ENCODE assay signal across 9 cellular contexts in genomic region chr13:90868321-90868920, GRCh38.
DNase-seq lines count a peak whose midpoint lies in the region; ATAC-seq and TF ChIP-seq lines count a peak whose summit lies in the region.
"Had no signal": no experiment of that assay in that cellular context is flagged by ENCODE, and none has a peak within 500 bp of the region (broad histone marks: within the 10 kb centered on the region; RNA-seq: fewer than 3 reads in every experiment).

No MANE protein-coding gene starts in this region.

- 69 to 75% methylated on average over 2 of the region's 2 CpGs for WGBS in upper lobe of left lung, 2 donors

- no peaks in the 10 kb centered on the region for H3K9me3 ChIP-seq in cardiac muscle cell (ENCODE audit: low read depth)
- no peaks in the 10 kb centered on the region for H3K9me3 ChIP-seq in upper lobe of left lung

- no peak for TF ChIP-seq POLR2A in upper lobe of left lung (IDR thresholded peaks at IDR 0.05)

- TF ChIP-seq CTCF in cardiac muscle cell (IDR thresholded peaks at IDR 0.05; ENCODE audit: low read depth, low read length) (peak; percentile 63), RWPE1 (conservative IDR thresholded peaks at IDR 0.05; ENCODE audit: low read depth) (peak; percentile 73), upper lobe of left lung (IDR thresholded peaks at IDR 0.05) (peak in 5 of 6 experiments; percentile 40 to 48 (median 43))

- ATAC-seq in upper lobe of left lung (ENCODE audit: low FRiP score in 2 of 2): peak in 1 of 2 donors; percentile 54
- ATAC-seq: activated T-cell treated with anti-CD3 and anti-CD28 coated beads, Interleukin-2, amount 50 U/mL, for 72 hours had no signal

- intact Hi-C loops in cardiac septum (cut with DNase I): no loop called here

- DNase-seq in cardiac muscle cell (ENCODE audit: low read depth in 1 of 2, low spot score in 1 of 2): peak; percentile 32 to 42
- no peak for DNase-seq in cardiac septum (ENCODE audit: low spot score)
- DNase-seq in RWPE1 (ENCODE audit: low spot score): peak; percentile 3
- peak; percentile 22 for DNase-seq in glomerular visceral epithelial cell (ENCODE audit: extremely low spot score)
- no peak for DNase-seq in upper lobe of left lung
- no peak for DNase-seq in cortex of kidney (lab: John Stamatoyannopoulos, UW)
- DNase-seq in DMS153 treated with DMSO at 0.1 percent for 48 hours (lab: John Stamatoyannopoulos, UW; ENCODE audit: unreplicated experiment): no peak
- DNase-seq in Ammon's horn (ENCODE audit: low spot score): no peak
- DNase-seq: activated T-cell treated with anti-CD3 and anti-CD28 coated beads, Interleukin-2, amount 50 U/mL, for 72 hours had no signal

- POLR2A ChIA-PET in RWPE1 (lab: Yijun Ruan, JAX; ENCODE audit: low non-redundant PET): no interaction called here

- no peaks in the 10 kb centered on the region for H3K27me3 ChIP-seq in cardiac muscle cell
- no peaks in the 10 kb centered on the region for H3K27me3 ChIP-seq in upper lobe of left lung

- TF ChIP-seq EP300 in upper lobe of left lung (IDR thresholded peaks at IDR 0.05): no peak

- H3K4me1 ChIP-seq in cardiac muscle cell (ENCODE audit: low read depth) (no peaks in the 10 kb centered on the region), upper lobe of left lung (peaks cover 0 to 14% (median 1%) of the 10 kb centered on the region in 4 donors)

- CTCF ChIA-PET in RWPE1 (lab: Yijun Ruan, JAX): interaction anchor here (0.6 to 1.4 kb wide), 3 partner anchors 798 to 1434 kb away, joined by 3 to 5 read pairs (median 5); no protein-coding TSS in a partner anchor

- H3K27ac ChIP-seq in cardiac muscle cell: no peak overlapping the region
- no peak overlapping the region for H3K27ac ChIP-seq in RWPE1
- no peak overlapping the region for H3K27ac ChIP-seq in upper lobe of left lung

- no peaks in the 10 kb centered on the region for H3K36me3 ChIP-seq in cardiac muscle cell
- H3K36me3 ChIP-seq in upper lobe of left lung: no peaks in the 10 kb centered on the region

- H3K4me3 ChIP-seq in cardiac muscle cell (no peak overlapping the region), upper lobe of left lung (no peak overlapping the region)

Comparison
In these comparisons a context has a peak if more than half of its experiments do, and no peak if none do; other contexts are left out.
1. DNase-seq: peak in cardiac muscle cell (2 of 2), RWPE1 (single experiment) and glomerular visceral epithelial cell (single experiment); none in cardiac septum (single experiment), upper lobe of left lung (0 of 2), cortex of kidney (single experiment), DMS153 treated with DMSO at 0.1 percent for 48 hours (single experiment) and Ammon's horn (single experiment).
2. Peak in every context shown above with its lines, with median percentiles within 50 percentile points of each other: CTCF ChIP-seq.